Comparison of ENCODE assay signal across 19 cellular contexts in genomic region chr16:76278086-76278485, GRCh38. TPM values are rescaled to one million over a fixed set of nuclear protein-coding genes. Genes with fewer than 3 reads are reported as not detected.
DNase-seq lines count a peak whose midpoint lies in the region; ATAC-seq and TF ChIP-seq lines count a peak whose summit lies in the region.
"Had no signal": no experiment of that assay in that cellular context is flagged by ENCODE, and none has a peak within 500 bp of the region (broad histone marks: within the 10 kb centered on the region; RNA-seq: fewer than 3 reads in every experiment).

No MANE protein-coding gene starts in this region.

- H3K27me3 ChIP-seq in dorsolateral prefrontal cortex (no peaks in the 10 kb centered on the region), upper lobe of right lung (peaks cover 4% of the 10 kb centered on the region), brain microvascular endothelial cell (replicated peaks) (no peaks in the 10 kb centered on the region)

- intact Hi-C loops in dorsolateral prefrontal cortex (cut with DNase I) (loop anchor here (2.0 to 10.0 kb wide), 7 partner anchors 167 to 476 kb away; no protein-coding TSS in a partner anchor), upper lobe of right lung (cut with DNase I) (no loop called here)

- ATAC-seq in upper lobe of right lung: no peak
- ATAC-seq in HG02798 (IDR thresholded peaks at IDR 0.05; ENCODE audit: poor library complexity, unreplicated experiment): no peak
- ATAC-seq: Right ventricle myocardium inferior had no signal

- peak; percentile 62 for DNase-seq in SK-N-DZ (ENCODE audit: low spot score)
- DNase-seq in dorsolateral prefrontal cortex: peak in 3 of 10 donors; percentile 9 to 51 (median 29)
- peak; percentile 54 for DNase-seq in medulla oblongata (ENCODE audit: extremely low spot score)
- no peak for DNase-seq in upper lobe of right lung
- no peak for DNase-seq in NCI-H526 (lab: John Stamatoyannopoulos, UW)
- DNase-seq in brain microvascular endothelial cell: no peak
- DNase-seq: ACHN, DMS79 treated with DMSO at 0.1 percent for 48 hours, H7, HFFc6, KG1, NCI-H1930, NCI-H510A, NCI-H774 had no signal

- H3K27ac ChIP-seq in dorsolateral prefrontal cortex (peak overlapping the region; percentile 22 to 95 (median 86)), upper lobe of right lung (no peak overlapping the region), brain microvascular endothelial cell (no peak overlapping the region)
- H3K27ac ChIP-seq: C4-2B had no signal

- no peaks in the 10 kb centered on the region for H3K4me1 ChIP-seq in upper lobe of right lung

- H3K9me3 ChIP-seq in upper lobe of right lung: no peaks in the 10 kb centered on the region

- in situ Hi-C loops in brain microvascular endothelial cell (cut with HindIII; ENCODE audit: low pct_ligation_motif_present, low sequenced_read_pairs): no loop called here

- TF ChIP-seq CTCF in dorsolateral prefrontal cortex (IDR thresholded peaks at IDR 0.05 in 54 of 56, conservative IDR thresholded peaks at IDR 0.05 in 2 of 56; ENCODE audit: low read depth in 1 of 56, partially characterized antibody in 56 of 56) (peak in 2 of 56 donors; percentile 3 to 8), upper lobe of right lung (IDR thresholded peaks at IDR 0.05) (no peak), brain microvascular endothelial cell (IDR thresholded peaks at IDR 0.05; ENCODE audit: low read depth, low read length, missing control alignments) (no peak)

- H3K36me3 ChIP-seq in upper lobe of right lung (no peaks in the 10 kb centered on the region), brain microvascular endothelial cell (replicated peaks) (no peaks in the 10 kb centered on the region)

- H3K4me3 ChIP-seq in dorsolateral prefrontal cortex (peak overlapping the region; percentile 26 to 80 (median 63)), upper lobe of right lung (no peak overlapping the region), brain microvascular endothelial cell (ENCODE audit: low read depth, low read length) (no peak overlapping the region)

RNA-seq across cellular contexts. Expression of gene CNTNAP4, which starts 0.9 kb away (rescaled TPM):
- 39.7 and 44.8 TPM in 2 replicates for polyA plus RNA-seq in SK-N-DZ (2014; cell fraction: cytosol; rRNA removed)
- 99.3 and 114 TPM in 2 replicates for polyA plus RNA-seq in SK-N-DZ (2014; cell fraction: nucleus; rRNA removed)
- total RNA-seq in dorsolateral prefrontal cortex (100 to 1,000 TPM in 20 of 120 experiments, 10 to 100 TPM in 100; 29.2 to 202 (median 70.7) TPM), upper lobe of right lung (not detected)
- total RNA-seq: HFFc6, HT-29, OCI-LY7, Right ventricle myocardium inferior had no signal

Comparison
In these comparisons a context has a peak if more than half of its experiments do, and no peak if none do; other contexts are left out.
1. DNase-seq: peak in SK-N-DZ (single experiment) and medulla oblongata (single experiment); none in upper lobe of right lung (single experiment), NCI-H526 (0 of 2) and brain microvascular endothelial cell (single experiment).
2. H3K27ac ChIP-seq: peak in dorsolateral prefrontal cortex (59 of 59); none in upper lobe of right lung (single experiment) and brain microvascular endothelial cell (single experiment).
3. H3K4me3 ChIP-seq: peak in dorsolateral prefrontal cortex (59 of 59); none in upper lobe of right lung (single experiment) and brain microvascular endothelial cell (single experiment).
4. RNA of gene CNTNAP4, which starts 0.9 kb away (total RNA-seq): 29.2 to 202 TPM in dorsolateral prefrontal cortex; not detected in upper lobe of right lung (single experiment); every median in the first group is over 10 times any median in the second.